ENCODE assay signal across 2 cellular contexts in the genomic region with DNA sequence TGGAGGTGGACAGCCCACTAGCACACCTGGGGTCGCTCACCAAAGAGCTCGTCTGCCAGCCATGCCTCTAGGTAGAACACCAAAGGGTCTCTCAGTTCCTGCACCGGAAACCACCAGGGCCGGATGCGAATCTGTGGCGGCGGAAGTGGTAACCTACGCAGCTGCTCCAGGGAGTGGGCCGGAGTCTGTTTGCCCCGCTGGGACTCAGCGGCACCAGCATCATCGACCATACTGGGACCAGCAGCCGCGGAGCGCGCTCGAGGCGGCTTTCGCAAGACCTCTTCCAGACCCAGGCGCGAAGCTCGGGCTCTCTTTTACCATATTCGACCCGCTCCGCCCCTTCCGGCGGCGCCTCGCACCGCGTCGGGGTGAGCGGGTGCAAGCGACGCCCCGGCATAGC.
TF ChIP-seq lines count a peak whose summit lies in the region.

A gene (minus strand): TSS at position 335 of the 400 bp plus-strand sequence. CDS start 105 bp downstream, at position 230.

TF ChIP-seq in GM23338, 12 proteins besides CTCF, POLR2A, EP300 and RAD21:
- no peak for TF ChIP-seq JUNB (IDR thresholded peaks at IDR 0.05; ENCODE audit: unreplicated experiment)
- TF ChIP-seq, protein P1, sequence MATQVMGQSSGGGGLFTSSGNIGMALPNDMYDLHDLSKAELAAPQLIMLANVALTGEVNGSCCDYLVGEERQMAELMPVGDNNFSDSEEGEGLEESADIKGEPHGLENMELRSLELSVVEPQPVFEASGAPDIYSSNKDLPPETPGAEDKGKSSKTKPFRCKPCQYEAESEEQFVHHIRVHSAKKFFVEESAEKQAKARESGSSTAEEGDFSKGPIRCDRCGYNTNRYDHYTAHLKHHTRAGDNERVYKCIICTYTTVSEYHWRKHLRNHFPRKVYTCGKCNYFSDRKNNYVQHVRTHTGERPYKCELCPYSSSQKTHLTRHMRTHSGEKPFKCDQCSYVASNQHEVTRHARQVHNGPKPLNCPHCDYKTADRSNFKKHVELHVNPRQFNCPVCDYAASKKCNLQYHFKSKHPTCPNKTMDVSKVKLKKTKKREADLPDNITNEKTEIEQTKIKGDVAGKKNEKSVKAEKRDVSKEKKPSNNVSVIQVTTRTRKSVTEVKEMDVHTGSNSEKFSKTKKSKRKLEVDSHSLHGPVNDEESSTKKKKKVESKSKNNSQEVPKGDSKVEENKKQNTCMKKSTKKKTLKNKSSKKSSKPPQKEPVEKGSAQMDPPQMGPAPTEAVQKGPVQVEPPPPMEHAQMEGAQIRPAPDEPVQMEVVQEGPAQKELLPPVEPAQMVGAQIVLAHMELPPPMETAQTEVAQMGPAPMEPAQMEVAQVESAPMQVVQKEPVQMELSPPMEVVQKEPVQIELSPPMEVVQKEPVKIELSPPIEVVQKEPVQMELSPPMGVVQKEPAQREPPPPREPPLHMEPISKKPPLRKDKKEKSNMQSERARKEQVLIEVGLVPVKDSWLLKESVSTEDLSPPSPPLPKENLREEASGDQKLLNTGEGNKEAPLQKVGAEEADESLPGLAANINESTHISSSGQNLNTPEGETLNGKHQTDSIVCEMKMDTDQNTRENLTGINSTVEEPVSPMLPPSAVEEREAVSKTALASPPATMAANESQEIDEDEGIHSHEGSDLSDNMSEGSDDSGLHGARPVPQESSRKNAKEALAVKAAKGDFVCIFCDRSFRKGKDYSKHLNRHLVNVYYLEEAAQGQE (IDR thresholded peaks at IDR 0.05; ENCODE audit: unreplicated experiment) = no peak
- TF ChIP-seq EZH2phosphoT487 (IDR thresholded peaks at IDR 0.05; ENCODE audit: unreplicated experiment) = no peak
- TF ChIP-seq, protein P2, sequence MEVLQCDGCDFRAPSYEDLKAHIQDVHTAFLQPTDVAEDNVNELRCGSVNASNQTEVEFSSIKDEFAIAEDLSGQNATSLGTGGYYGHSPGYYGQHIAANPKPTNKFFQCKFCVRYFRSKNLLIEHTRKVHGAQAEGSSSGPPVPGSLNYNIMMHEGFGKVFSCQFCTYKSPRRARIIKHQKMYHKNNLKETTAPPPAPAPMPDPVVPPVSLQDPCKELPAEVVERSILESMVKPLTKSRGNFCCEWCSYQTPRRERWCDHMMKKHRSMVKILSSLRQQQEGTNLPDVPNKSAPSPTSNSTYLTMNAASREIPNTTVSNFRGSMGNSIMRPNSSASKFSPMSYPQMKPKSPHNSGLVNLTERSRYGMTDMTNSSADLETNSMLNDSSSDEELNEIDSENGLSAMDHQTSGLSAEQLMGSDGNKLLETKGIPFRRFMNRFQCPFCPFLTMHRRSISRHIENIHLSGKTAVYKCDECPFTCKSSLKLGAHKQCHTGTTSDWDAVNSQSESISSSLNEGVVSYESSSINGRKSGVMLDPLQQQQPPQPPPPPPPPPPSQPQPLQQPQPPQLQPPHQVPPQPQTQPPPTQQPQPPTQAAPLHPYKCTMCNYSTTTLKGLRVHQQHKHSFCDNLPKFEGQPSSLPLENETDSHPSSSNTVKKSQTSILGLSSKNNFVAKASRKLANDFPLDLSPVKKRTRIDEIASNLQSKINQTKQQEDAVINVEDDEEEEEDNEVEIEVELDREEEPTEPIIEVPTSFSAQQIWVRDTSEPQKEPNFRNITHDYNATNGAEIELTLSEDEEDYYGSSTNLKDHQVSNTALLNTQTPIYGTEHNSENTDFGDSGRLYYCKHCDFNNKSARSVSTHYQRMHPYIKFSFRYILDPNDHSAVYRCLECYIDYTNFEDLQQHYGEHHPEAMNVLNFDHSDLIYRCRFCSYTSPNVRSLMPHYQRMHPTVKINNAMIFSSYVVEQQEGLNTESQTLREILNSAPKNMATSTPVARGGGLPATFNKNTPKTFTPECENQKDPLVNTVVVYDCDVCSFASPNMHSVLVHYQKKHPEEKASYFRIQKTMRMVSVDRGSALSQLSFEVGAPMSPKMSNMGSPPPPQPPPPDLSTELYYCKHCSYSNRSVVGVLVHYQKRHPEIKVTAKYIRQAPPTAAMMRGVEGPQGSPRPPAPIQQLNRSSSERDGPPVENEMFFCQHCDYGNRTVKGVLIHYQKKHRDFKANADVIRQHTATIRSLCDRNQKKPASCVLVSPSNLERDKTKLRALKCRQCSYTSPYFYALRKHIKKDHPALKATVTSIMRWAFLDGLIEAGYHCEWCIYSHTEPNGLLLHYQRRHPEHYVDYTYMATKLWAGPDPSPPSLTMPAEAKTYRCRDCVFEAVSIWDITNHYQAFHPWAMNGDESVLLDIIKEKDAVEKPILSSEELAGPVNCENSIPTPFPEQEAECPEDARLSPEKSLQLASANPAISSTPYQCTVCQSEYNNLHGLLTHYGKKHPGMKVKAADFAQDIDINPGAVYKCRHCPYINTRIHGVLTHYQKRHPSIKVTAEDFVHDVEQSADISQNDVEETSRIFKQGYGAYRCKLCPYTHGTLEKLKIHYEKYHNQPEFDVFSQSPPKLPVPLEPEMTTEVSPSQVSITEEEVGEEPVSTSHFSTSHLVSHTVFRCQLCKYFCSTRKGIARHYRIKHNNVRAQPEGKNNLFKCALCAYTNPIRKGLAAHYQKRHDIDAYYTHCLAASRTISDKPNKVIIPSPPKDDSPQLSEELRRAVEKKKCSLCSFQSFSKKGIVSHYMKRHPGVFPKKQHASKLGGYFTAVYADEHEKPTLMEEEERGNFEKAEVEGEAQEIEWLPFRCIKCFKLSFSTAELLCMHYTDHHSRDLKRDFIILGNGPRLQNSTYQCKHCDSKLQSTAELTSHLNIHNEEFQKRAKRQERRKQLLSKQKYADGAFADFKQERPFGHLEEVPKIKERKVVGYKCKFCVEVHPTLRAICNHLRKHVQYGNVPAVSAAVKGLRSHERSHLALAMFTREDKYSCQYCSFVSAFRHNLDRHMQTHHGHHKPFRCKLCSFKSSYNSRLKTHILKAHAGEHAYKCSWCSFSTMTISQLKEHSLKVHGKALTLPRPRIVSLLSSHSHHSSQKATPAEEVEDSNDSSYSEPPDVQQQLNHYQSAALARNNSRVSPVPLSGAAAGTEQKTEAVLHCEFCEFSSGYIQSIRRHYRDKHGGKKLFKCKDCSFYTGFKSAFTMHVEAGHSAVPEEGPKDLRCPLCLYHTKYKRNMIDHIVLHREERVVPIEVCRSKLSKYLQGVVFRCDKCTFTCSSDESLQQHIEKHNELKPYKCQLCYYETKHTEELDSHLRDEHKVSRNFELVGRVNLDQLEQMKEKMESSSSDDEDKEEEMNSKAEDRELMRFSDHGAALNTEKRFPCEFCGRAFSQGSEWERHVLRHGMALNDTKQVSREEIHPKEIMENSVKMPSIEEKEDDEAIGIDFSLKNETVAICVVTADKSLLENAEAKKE (CRISPR knock-in tag; IDR thresholded peaks at IDR 0.05) = no peak
- TF ChIP-seq, protein P3, sequence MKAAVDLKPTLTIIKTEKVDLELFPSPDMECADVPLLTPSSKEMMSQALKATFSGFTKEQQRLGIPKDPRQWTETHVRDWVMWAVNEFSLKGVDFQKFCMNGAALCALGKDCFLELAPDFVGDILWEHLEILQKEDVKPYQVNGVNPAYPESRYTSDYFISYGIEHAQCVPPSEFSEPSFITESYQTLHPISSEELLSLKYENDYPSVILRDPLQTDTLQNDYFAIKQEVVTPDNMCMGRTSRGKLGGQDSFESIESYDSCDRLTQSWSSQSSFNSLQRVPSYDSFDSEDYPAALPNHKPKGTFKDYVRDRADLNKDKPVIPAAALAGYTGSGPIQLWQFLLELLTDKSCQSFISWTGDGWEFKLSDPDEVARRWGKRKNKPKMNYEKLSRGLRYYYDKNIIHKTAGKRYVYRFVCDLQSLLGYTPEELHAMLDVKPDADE (IDR thresholded peaks at IDR 0.05) = no peak
- TF ChIP-seq STAT1 (IDR thresholded peaks at IDR 0.05; ENCODE audit: unreplicated experiment) = no peak
- TF ChIP-seq ZNF331 (CRISPR knock-in tag; IDR thresholded peaks at IDR 0.05; ENCODE audit: low read depth) = no peak
- TF ChIP-seq POLR2AphosphoS5 (IDR thresholded peaks at IDR 0.05; ENCODE audit: low read depth) = no peak
- no peak for TF ChIP-seq NANOG (IDR thresholded peaks at IDR 0.05; ENCODE audit: borderline replicate concordance)

TF ChIP-seq in WTC11, 78 proteins besides CTCF, POLR2A, EP300 and RAD21:
- TF ChIP-seq JAZF1 (CRISPR knock-in tag; IDR thresholded peaks at IDR 0.05) (no peak), GRHL2 (CRISPR knock-in tag; IDR thresholded peaks at IDR 0.05; ENCODE audit: insufficient replicate concordance, severe bottlenecking) (no peak), KAT7 (CRISPR knock-in tag; IDR thresholded peaks at IDR 0.05; ENCODE audit: borderline replicate concordance) (no peak), NR2C2 (CRISPR knock-in tag; IDR thresholded peaks at IDR 0.05) (no peak), JUN (CRISPR knock-in tag; IDR thresholded peaks at IDR 0.05) (no peak), ZNF317 (CRISPR knock-in tag; IDR thresholded peaks at IDR 0.05; ENCODE audit: borderline replicate concordance, low read depth) (no peak), TP53 (CRISPR knock-in tag; IDR thresholded peaks at IDR 0.05) (no peak)
- TF ChIP-seq, protein P4, sequence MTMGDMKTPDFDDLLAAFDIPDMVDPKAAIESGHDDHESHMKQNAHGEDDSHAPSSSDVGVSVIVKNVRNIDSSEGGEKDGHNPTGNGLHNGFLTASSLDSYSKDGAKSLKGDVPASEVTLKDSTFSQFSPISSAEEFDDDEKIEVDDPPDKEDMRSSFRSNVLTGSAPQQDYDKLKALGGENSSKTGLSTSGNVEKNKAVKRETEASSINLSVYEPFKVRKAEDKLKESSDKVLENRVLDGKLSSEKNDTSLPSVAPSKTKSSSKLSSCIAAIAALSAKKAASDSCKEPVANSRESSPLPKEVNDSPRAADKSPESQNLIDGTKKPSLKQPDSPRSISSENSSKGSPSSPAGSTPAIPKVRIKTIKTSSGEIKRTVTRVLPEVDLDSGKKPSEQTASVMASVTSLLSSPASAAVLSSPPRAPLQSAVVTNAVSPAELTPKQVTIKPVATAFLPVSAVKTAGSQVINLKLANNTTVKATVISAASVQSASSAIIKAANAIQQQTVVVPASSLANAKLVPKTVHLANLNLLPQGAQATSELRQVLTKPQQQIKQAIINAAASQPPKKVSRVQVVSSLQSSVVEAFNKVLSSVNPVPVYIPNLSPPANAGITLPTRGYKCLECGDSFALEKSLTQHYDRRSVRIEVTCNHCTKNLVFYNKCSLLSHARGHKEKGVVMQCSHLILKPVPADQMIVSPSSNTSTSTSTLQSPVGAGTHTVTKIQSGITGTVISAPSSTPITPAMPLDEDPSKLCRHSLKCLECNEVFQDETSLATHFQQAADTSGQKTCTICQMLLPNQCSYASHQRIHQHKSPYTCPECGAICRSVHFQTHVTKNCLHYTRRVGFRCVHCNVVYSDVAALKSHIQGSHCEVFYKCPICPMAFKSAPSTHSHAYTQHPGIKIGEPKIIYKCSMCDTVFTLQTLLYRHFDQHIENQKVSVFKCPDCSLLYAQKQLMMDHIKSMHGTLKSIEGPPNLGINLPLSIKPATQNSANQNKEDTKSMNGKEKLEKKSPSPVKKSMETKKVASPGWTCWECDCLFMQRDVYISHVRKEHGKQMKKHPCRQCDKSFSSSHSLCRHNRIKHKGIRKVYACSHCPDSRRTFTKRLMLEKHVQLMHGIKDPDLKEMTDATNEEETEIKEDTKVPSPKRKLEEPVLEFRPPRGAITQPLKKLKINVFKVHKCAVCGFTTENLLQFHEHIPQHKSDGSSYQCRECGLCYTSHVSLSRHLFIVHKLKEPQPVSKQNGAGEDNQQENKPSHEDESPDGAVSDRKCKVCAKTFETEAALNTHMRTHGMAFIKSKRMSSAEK (CRISPR knock-in tag; IDR thresholded peaks at IDR 0.05; ENCODE audit: borderline replicate concordance) = no peak
- TF ChIP-seq, protein P5, sequence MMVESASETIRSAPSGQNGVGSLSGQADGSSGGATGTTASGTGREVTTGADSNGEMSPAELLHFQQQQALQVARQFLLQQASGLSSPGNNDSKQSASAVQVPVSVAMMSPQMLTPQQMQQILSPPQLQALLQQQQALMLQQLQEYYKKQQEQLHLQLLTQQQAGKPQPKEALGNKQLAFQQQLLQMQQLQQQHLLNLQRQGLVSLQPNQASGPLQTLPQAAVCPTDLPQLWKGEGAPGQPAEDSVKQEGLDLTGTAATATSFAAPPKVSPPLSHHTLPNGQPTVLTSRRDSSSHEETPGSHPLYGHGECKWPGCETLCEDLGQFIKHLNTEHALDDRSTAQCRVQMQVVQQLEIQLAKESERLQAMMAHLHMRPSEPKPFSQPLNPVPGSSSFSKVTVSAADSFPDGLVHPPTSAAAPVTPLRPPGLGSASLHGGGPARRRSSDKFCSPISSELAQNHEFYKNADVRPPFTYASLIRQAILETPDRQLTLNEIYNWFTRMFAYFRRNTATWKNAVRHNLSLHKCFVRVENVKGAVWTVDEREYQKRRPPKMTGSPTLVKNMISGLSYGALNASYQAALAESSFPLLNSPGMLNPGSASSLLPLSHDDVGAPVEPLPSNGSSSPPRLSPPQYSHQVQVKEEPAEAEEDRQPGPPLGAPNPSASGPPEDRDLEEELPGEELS (CRISPR knock-in tag; IDR thresholded peaks at IDR 0.05) = no peak
